ENCODE assay signal across 34 cellular contexts in genomic region chr17:6437956-6438355, GRCh38. TPM values are rescaled to one million over a fixed set of nuclear protein-coding genes. Genes with fewer than 3 reads are reported as not detected.
"Had no signal": no experiment of that assay in that cellular context is flagged by ENCODE, and none has a peak within 500 bp of the region (broad histone marks: within the 10 kb centered on the region; RNA-seq: fewer than 3 reads in every experiment).

No MANE protein-coding gene starts in this region.

- H3K4me1 Mint-ChIP-seq: immature natural killer cell had no signal

- H2AFZ ChIP-seq: neural progenitor cell had no signal

- H3K4me3 Mint-ChIP-seq: immature natural killer cell; naive B cell; natural killer cell; nephron progenitor cell; neural progenitor cell; stimulated activated naive B cell treated with anti-CD40 and anti-IgM and Interleukin-4, amounts not matched to agents 10 μg/mL and 1 μg/mL and 100 μg/mL, for 72 hours; stimulated activated naive CD8-positive, alpha-beta T cell treated with anti-CD3 and anti-CD28 coated beads, Interleukin-15, Interleukin-2, amounts not matched to agents 100 ng/mL and 50 ng/mL, for 24 hours; type B pancreatic cell had no signal

- FAIRE-seq: islet of Langerhans, kidney had no signal

- H3K4me1 ChIP-seq: left lung, lower lobe of right lung, right atrium auricular region, right lobe of liver, tibial nerve, uterus had no signal

- H3K27ac Mint-ChIP-seq: immature natural killer cell; naive B cell; natural killer cell; nephron progenitor cell; neural progenitor cell; stimulated activated naive B cell treated with anti-CD40 and anti-IgM and Interleukin-4, amounts not matched to agents 10 μg/mL and 1 μg/mL and 100 μg/mL, for 72 hours; stimulated activated naive CD8-positive, alpha-beta T cell treated with anti-CD3 and anti-CD28 coated beads, Interleukin-15, Interleukin-2, amounts not matched to agents 100 ng/mL and 50 ng/mL, for 24 hours; type B pancreatic cell had no signal

- ATAC-seq: left colon; left lung; lower lobe of right lung; natural killer cell; right lobe of liver; stimulated activated naive B cell treated with anti-CD40 and anti-IgM and Interleukin-4, amounts not matched to agents 10 μg/mL and 1 μg/mL and 100 μg/mL, for 72 hours had no signal

- H3K4me3 ChIP-seq: left lung, lower lobe of right lung, neural progenitor cell, ovary, right atrium auricular region, right lobe of liver, smooth muscle cell, tibial nerve, uterus had no signal

- H3K4me2 ChIP-seq: neural progenitor cell, smooth muscle cell had no signal

- H3K9me3 Mint-ChIP-seq: immature natural killer cell; naive B cell; natural killer cell; stimulated activated naive B cell treated with anti-CD40 and anti-IgM and Interleukin-4, amounts not matched to agents 10 μg/mL and 1 μg/mL and 100 μg/mL, for 72 hours; stimulated activated naive CD8-positive, alpha-beta T cell treated with anti-CD3 and anti-CD28 coated beads, Interleukin-15, Interleukin-2, amounts not matched to agents 100 ng/mL and 50 ng/mL, for 24 hours; type B pancreatic cell had no signal

- H3K9ac ChIP-seq: neural progenitor cell had no signal

- DNase-seq: hypothalamus; immature natural killer cell; kidney; left colon; left lung; lower lobe of right lung; mammary epithelial cell; mesenchymal stem cell; naive B cell; natural killer cell; nephron progenitor cell; occipital lobe; ovary; right lobe of liver; stimulated activated CD4-positive, alpha-beta T cell treated with anti-CD3 and anti-CD28 coated beads, Interleukin-1b, Interleukin-23, amount 100 ng/mL, for 48 hours; stimulated activated CD4-positive, alpha-beta T cell treated with anti-CD3 and anti-CD28 coated beads, Interleukin-2, amount 100 ng/mL, for 48 hours; stimulated activated naive B cell treated with anti-CD40 and anti-IgM and Interleukin-4, amounts not matched to agents 10 μg/mL and 1 μg/mL and 100 μg/mL, for 72 hours; substantia nigra; uterus had no signal

- H3K27me3 ChIP-seq: neural progenitor cell, ovary, right atrium auricular region had no signal

- H3K27ac ChIP-seq: left lung, lower lobe of right lung, neural progenitor cell, neutrophil, ovary, right atrium auricular region, right lobe of liver, tibial nerve, uterus had no signal

- H3K9me3 ChIP-seq: left lung, lower lobe of right lung, neutrophil, ovary, right atrium auricular region, right lobe of liver, tibial nerve, uterus had no signal

- H3K36me3 ChIP-seq: left lung, lower lobe of right lung, neural progenitor cell, neutrophil, ovary, right atrium auricular region, right lobe of liver, tibial nerve, uterus had no signal

RNA-seq across cellular contexts. Expression of gene AIPL1, which starts 3.0 kb away (rescaled TPM):
- total RNA-seq: kidney, left colon, left lung, liver, lower lobe of right lung, mammary epithelial cell, natural killer cell, occipital lobe, ovary, progenitor cell of endocrine pancreas, pulmonary artery endothelial cell, renal cortical epithelial cell, right atrium auricular region, right lobe of liver, skeletal muscle tissue, smooth muscle cell, temporal lobe, tibial nerve, ureter, uterus had no signal
- polyA plus RNA-seq: immature natural killer cell, liver, mammary epithelial cell, ovary, smooth muscle cell had no signal
